8 cellular contexts compared by ENCODE assay signal in the genomic region with DNA sequence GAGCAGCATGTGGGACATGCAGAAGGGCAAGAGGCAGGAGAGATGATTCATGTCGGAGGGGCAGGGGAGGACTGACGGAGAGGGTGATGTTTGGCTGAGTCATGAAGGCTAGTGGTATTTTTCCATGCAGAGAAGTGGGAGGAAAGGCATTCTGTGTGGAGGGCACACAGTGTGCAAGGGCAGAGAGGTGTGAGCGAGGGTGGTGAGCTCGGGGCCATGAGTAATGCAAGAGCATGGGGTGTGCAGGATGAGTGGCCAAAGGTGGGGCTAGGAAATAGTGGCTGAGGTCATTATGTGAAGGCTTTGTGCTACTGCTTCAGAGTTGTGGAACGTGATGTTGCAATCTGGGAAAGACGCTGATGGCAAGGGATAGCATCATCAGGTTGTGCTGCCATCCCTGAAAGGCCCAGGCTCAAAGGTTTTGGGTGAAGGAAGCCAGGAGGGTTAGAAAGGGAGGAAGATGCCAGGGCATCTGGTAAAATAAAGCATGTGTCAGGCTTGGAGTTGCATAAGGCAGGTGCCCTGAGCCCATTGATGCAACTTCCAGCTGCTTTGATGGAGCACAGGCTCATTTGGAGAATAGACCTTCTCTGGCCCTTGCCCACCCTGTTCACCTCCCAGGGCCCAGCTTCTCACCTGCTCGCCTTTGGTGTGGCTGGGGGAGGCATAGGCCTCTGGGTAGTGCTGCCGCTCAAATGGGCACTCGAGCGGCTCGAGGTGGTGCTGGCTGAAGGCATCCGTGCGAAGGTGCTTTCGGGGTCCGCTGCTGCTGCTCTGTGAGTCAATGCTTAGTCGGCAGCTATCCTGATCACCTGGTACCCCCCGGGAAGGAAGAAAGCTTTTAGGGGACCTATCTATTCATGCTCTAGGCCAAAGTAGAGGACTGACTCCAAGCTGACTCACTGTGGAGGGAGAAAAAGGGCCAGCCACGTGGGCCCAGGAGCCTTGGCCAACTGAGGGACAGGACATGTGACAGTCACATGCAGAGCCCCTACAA. TPM values are rescaled to one million over a fixed set of nuclear protein-coding genes. Genes with fewer than 3 reads are reported as not detected.
A peak's percentile ranks its signal among the peaks of the same experiment; 100 is the strongest.
DNase-seq lines count a peak whose midpoint lies in the region; ATAC-seq and TF ChIP-seq lines count a peak whose summit lies in the region.

No MANE protein-coding gene starts in this region.

- H3K36me3 Mint-ChIP-seq in activated CD4-positive, alpha-beta T cell treated with anti-CD3 and anti-CD28 coated beads for 36 hours (ENCODE audit: low read depth) = peaks cover 7% of the 10 kb centered on the region
- no peaks in the 10 kb centered on the region for H3K36me3 Mint-ChIP-seq in activated CD8-positive, alpha-beta T cell treated with anti-CD3 and anti-CD28 coated beads for 36 hours (ENCODE audit: low read depth)

- TF ChIP-seq CTCF in activated CD8-positive, alpha-beta T cell treated with anti-CD3 and anti-CD28 coated beads for 36 hours (IDR thresholded peaks at IDR 0.05) = no peak
- TF ChIP-seq CTCF in fibroblast of lung (conservative IDR thresholded peaks at IDR 0.05 in 1 of 2, IDR thresholded peaks at IDR 0.05 in 1 of 2; ENCODE audit: low read depth in 1 of 2, low read length in 2 of 2) = no peak

- no peaks in the 10 kb centered on the region for H3K79me2 ChIP-seq in fibroblast of lung (ENCODE audit: control insufficient read depth, insufficient read depth, low read length)
- no peaks in the 10 kb centered on the region for H3K79me2 ChIP-seq in trophoblast cell (ENCODE audit: control insufficient read depth, insufficient read depth, low read length, poor library complexity)

- H3K23ac ChIP-seq in trophoblast cell (ENCODE audit: low read length) = no peak overlapping the region

- H3K9me3 Mint-ChIP-seq in activated CD4-positive, alpha-beta T cell treated with anti-CD3 and anti-CD28 coated beads for 36 hours (ENCODE audit: low read depth) = no peaks in the 10 kb centered on the region
- no peaks in the 10 kb centered on the region for H3K9me3 Mint-ChIP-seq in activated CD8-positive, alpha-beta T cell treated with anti-CD3 and anti-CD28 coated beads for 36 hours

- H2BK12ac ChIP-seq in trophoblast cell (ENCODE audit: low read length) = peak overlapping the region; percentile 87

- no CpG with 5 or more reads among the region's 18 CpGs for WGBS in trophoblast cell (ENCODE audit: extremely low coverage, insufficient coverage, insufficient read length)
- WGBS in aorta, 2 donors = 66 to 67% methylated on average over 18 of the region's 18 CpGs

- H2BK120ac ChIP-seq in trophoblast cell (ENCODE audit: insufficient read depth, low read length, poor library complexity) = peak overlapping the region; percentile 57

- no peaks in the 10 kb centered on the region for H3K27me3 Mint-ChIP-seq in activated CD4-positive, alpha-beta T cell treated with anti-CD3 and anti-CD28 coated beads for 36 hours
- H3K27me3 Mint-ChIP-seq in activated CD8-positive, alpha-beta T cell treated with anti-CD3 and anti-CD28 coated beads for 36 hours = no peaks in the 10 kb centered on the region

- H3K9me3 ChIP-seq in fibroblast of lung (ENCODE audit: control insufficient read depth, insufficient read depth, low read depth, low read length) (no peaks in the 10 kb centered on the region), trophoblast cell (ENCODE audit: insufficient read depth, low read depth, low read length) (peaks cover 2% of the 10 kb centered on the region), aorta (ENCODE audit: control insufficient read depth, low read length) (no peaks in the 10 kb centered on the region)

- peak overlapping the region; percentile 20 for H3K14ac ChIP-seq in trophoblast cell (ENCODE audit: low read length)

- H3K4me3 Mint-ChIP-seq in activated CD4-positive, alpha-beta T cell treated with anti-CD3 and anti-CD28 coated beads for 36 hours = no peak overlapping the region
- H3K4me3 Mint-ChIP-seq in activated CD8-positive, alpha-beta T cell treated with anti-CD3 and anti-CD28 coated beads for 36 hours = peak overlapping the region; percentile 14

- no peaks in the 10 kb centered on the region for H4K20me1 ChIP-seq in fibroblast of lung (ENCODE audit: control insufficient read depth, extremely low read depth, insufficient read depth, low read length)

- H3K4me2 ChIP-seq in fibroblast of lung (ENCODE audit: extremely low read depth, insufficient read depth, low read length) (peak overlapping the region; percentile 87), trophoblast cell (ENCODE audit: low read length) (no peak overlapping the region)

- H3K9ac ChIP-seq in fibroblast of lung (ENCODE audit: insufficient read depth, low read length) = peak overlapping the region; percentile 34
- H3K9ac ChIP-seq in trophoblast cell (ENCODE audit: low read length) = no peak overlapping the region

- H3K36me3 ChIP-seq in fibroblast of lung (ENCODE audit: control insufficient read depth, insufficient read depth, low read length) (peaks cover 2% of the 10 kb centered on the region), trophoblast cell (ENCODE audit: control insufficient read depth in 1 of 2, insufficient read depth in 2 of 2, low read length in 2 of 2) (no peaks in the 10 kb centered on the region), aorta (ENCODE audit: control insufficient read depth in 1 of 2, insufficient read depth in 2 of 2, low read length in 1 of 2) (no peaks in the 10 kb centered on the region)

- peak overlapping the region; percentile 90 for H3K27ac ChIP-seq in fibroblast of lung (ENCODE audit: insufficient read depth, low read length)
- no peak overlapping the region for H3K27ac ChIP-seq in trophoblast cell (ENCODE audit: low read depth, low read length)
- H3K27ac ChIP-seq in aorta (ENCODE audit: low read depth in 1 of 2, low read length in 2 of 2) = peak overlapping the region in 1 of 2 donors; percentile 25

- no peak overlapping the region for H4K8ac ChIP-seq in trophoblast cell (ENCODE audit: low read depth, low read length)

- CTCF ChIA-PET in activated CD4-positive, alpha-beta T cell treated with anti-CD3 and anti-CD28 coated beads for 36 hours (lab: Charles Lee) = interaction anchor here (0.7 to 2.2 kb wide), 8 partner anchors 8 to 161 kb away, joined by 3 to 12 read pairs (median 4); no protein-coding TSS in a partner anchor
- CTCF ChIA-PET in activated CD8-positive, alpha-beta T cell treated with anti-CD3 and anti-CD28 coated beads for 36 hours (lab: Charles Lee) = interaction anchor here (0.6 to 4.9 kb wide), 7 partner anchors 8 to 103 kb away, joined by 3 to 32 read pairs (median 4); no protein-coding TSS in a partner anchor

- peak overlapping the region; percentile 45 for H2AK5ac ChIP-seq in trophoblast cell (ENCODE audit: low read length)

- POLR2A ChIA-PET in activated CD4-positive, alpha-beta T cell treated with anti-CD3 and anti-CD28 coated beads for 36 hours (lab: Charles Lee) = no interaction called here
- POLR2A ChIA-PET in activated CD8-positive, alpha-beta T cell treated with anti-CD3 and anti-CD28 coated beads for 36 hours (lab: Charles Lee) = interaction anchor here (1.4 kb wide), 1 partner anchor 11 kb away, joined by 3 read pairs; no protein-coding TSS in a partner anchor

- H4K12ac ChIP-seq in trophoblast cell (ENCODE audit: low read depth, low read length) = peak overlapping the region; percentile 24

- intact Hi-C loops in activated CD4-positive, alpha-beta T cell treated with anti-CD3 and anti-CD28 coated beads for 36 hours (cut with DNase I, micrococcal nuclease) = loop anchor here (2.0 to 5.0 kb wide), 2 partner anchors 104 to 159 kb away; no protein-coding TSS in a partner anchor
- intact Hi-C loops in activated CD8-positive, alpha-beta T cell treated with anti-CD3 and anti-CD28 coated beads for 36 hours (cut with micrococcal nuclease) = no loop called here
- intact Hi-C loops in aorta (cut with DNase I) = loop anchor here in 1 of 2 donors (5.0 kb wide), 1 partner anchor 39 kb away; no protein-coding TSS in a partner anchor

- H3K18ac ChIP-seq in trophoblast cell (ENCODE audit: low read length) = no peak overlapping the region

- H3K4ac ChIP-seq in trophoblast cell (ENCODE audit: low read depth, low read length) = no peak overlapping the region

- H3K27me3 ChIP-seq in fibroblast of lung (ENCODE audit: control insufficient read depth, insufficient read depth, low read length) = no peaks in the 10 kb centered on the region
- H3K27me3 ChIP-seq in trophoblast cell (ENCODE audit: insufficient read depth, low read length) = no peaks in the 10 kb centered on the region
- no peaks in the 10 kb centered on the region for H3K27me3 ChIP-seq in aorta (ENCODE audit: control insufficient read depth in 1 of 2, insufficient read depth in 2 of 2, low read length in 1 of 2)

- DNase-seq in activated CD4-positive, alpha-beta T cell treated with anti-CD3 and anti-CD28 coated beads for 36 hours = peak; percentile 78
- no peak for DNase-seq in activated CD4-positive, alpha-beta T cell treated with anti-CD3 and anti-CD28 coated beads for 1 hour
- DNase-seq in activated CD8-positive, alpha-beta T cell treated with anti-CD3 and anti-CD28 coated beads for 36 hours = peak; percentile 80
- DNase-seq in fibroblast of lung (ENCODE audit: low read depth in 2 of 2) (peak; percentile 99 to 100), trophoblast cell (peak; percentile 98), aorta (peak; percentile 88 to 90), OCI-M2 (lab: John Stamatoyannopoulos, UW; ENCODE audit: unreplicated experiment) (no peak)

- H2BK5ac ChIP-seq in trophoblast cell (ENCODE audit: low read depth, low read length, poor library complexity) = no peak overlapping the region

- ATAC-seq in activated CD4-positive, alpha-beta T cell treated with anti-CD3 and anti-CD28 coated beads for 36 hours = peak; percentile 97
- ATAC-seq in activated CD8-positive, alpha-beta T cell treated with anti-CD3 and anti-CD28 coated beads for 36 hours = peak; percentile 95
- ATAC-seq in aorta (ENCODE audit: low FRiP score) (peak; percentile 86), HG03159 (IDR thresholded peaks at IDR 0.05; ENCODE audit: unreplicated experiment) (no peak)

- H3K4me1 ChIP-seq in fibroblast of lung (ENCODE audit: control insufficient read depth, extremely low read depth, insufficient read depth, low read length) (peaks cover 19% of the 10 kb centered on the region), trophoblast cell (ENCODE audit: control insufficient read depth in 1 of 2, insufficient read depth in 2 of 2, low read length in 2 of 2) (peaks cover 6 to 15% of the 10 kb centered on the region in 2 experiments), aorta (ENCODE audit: control insufficient read depth in 1 of 2, insufficient read depth in 2 of 2, low read length in 2 of 2) (peaks cover 3 to 4% of the 10 kb centered on the region in 2 donors)

- peak overlapping the region; percentile 79 for H3K27ac Mint-ChIP-seq in activated CD4-positive, alpha-beta T cell treated with anti-CD3 and anti-CD28 coated beads for 36 hours
- peak overlapping the region; percentile 81 for H3K27ac Mint-ChIP-seq in activated CD8-positive, alpha-beta T cell treated with anti-CD3 and anti-CD28 coated beads for 36 hours

- no peak overlapping the region for H4K91ac ChIP-seq in trophoblast cell (ENCODE audit: low read depth, low read length)

- no peaks in the 10 kb centered on the region for H3K79me1 ChIP-seq in trophoblast cell (ENCODE audit: low read length)

- H3K4me3 ChIP-seq in fibroblast of lung (replicated peaks in 1 of 4; ENCODE audit: control extremely low read depth in 1 of 4, insufficient read depth in 1 of 4, low read depth in 3 of 4, low read length in 4 of 4) (no peak overlapping the region), trophoblast cell (ENCODE audit: low read depth, low read length) (no peak overlapping the region), aorta (ENCODE audit: low read length in 2 of 2) (no peak overlapping the region)

- H2AFZ ChIP-seq in fibroblast of lung (ENCODE audit: low read length) (no peak overlapping the region), trophoblast cell (ENCODE audit: insufficient read depth, low read length, poor library complexity) (no peak overlapping the region)

- peaks cover 23% of the 10 kb centered on the region for H3K4me1 Mint-ChIP-seq in activated CD4-positive, alpha-beta T cell treated with anti-CD3 and anti-CD28 coated beads for 36 hours
- H3K4me1 Mint-ChIP-seq in activated CD8-positive, alpha-beta T cell treated with anti-CD3 and anti-CD28 coated beads for 36 hours (ENCODE audit: low read depth) = peaks cover 16% of the 10 kb centered on the region

RNA-seq across cellular contexts. Expression of gene PAX8, which starts 37.5 kb away (rescaled TPM):
- 1 to 10 TPM; 1.4 to 2.1 TPM for total RNA-seq in activated CD4-positive, alpha-beta T cell treated with anti-CD3 and anti-CD28 coated beads for 36 hours
- under 1 TPM; 0.43 to 0.63 TPM for total RNA-seq in activated CD8-positive, alpha-beta T cell treated with anti-CD3 and anti-CD28 coated beads for 36 hours
- total RNA-seq in fibroblast of lung (0.50 and 0.51 TPM in 2 replicates), aorta (under 1 TPM; 0.45 to 0.87 TPM)
- polyA plus RNA-seq in fibroblast of lung (0.26 and 0.28 TPM in 2 replicates), aorta (under 1 TPM in 1 of 2 donors, not detected in 1; 1.00 TPM)
- polyA plus RNA-seq in fibroblast of lung (2012) = 0.63 and 1.9 TPM in 2 replicates
- 0.52 and 2.3 TPM in 2 replicates for polyA minus RNA-seq in fibroblast of lung (ENCODE audit: low replicate concordance)
- not detected in 2 replicates for polyA plus RNA-seq in trophoblast cell (2013)

Comparison
In these comparisons a context has a peak if more than half of its experiments do, and no peak if none do; other contexts are left out.
1. DNase-seq: peak in activated CD4-positive, alpha-beta T cell treated with anti-CD3 and anti-CD28 coated beads for 36 hours (single experiment), activated CD8-positive, alpha-beta T cell treated with anti-CD3 and anti-CD28 coated beads for 36 hours (single experiment), fibroblast of lung (2 of 2), trophoblast cell (2 of 2) and aorta (2 of 2); none in activated CD4-positive, alpha-beta T cell treated with anti-CD3 and anti-CD28 coated beads for 1 hour (single experiment) and OCI-M2 (single experiment).